10 cellular contexts compared by ENCODE assay signal in the genomic region with DNA sequence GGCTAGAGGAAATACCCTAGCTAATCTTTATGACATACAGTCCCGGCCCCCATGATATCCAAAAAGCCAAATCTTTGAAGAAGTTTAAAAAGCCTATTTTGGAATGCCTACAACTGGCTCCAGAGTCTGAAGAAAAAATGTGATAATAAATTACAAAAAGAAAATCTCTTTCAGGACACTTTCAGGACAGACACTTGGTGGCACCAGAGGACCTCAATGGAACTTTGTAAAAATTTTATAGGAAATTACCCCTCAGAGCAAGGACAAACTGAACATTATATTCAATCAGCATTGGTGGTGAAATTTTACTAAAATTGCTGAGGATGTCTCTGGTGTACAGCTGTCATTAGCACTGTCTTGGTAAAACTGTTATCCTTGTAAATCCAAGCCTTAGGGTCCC.
DNase-seq lines count a peak whose midpoint lies in the region; ATAC-seq and TF ChIP-seq lines count a peak whose summit lies in the region.
"Had no signal": no experiment of that assay in that cellular context is flagged by ENCODE, and none has a peak within 500 bp of the region (broad histone marks: within the 10 kb centered on the region; RNA-seq: fewer than 3 reads in every experiment).

No MANE protein-coding gene starts in this region.

- no peak overlapping the region for H3K27ac ChIP-seq in gastroesophageal sphincter
- no peak overlapping the region for H3K27ac ChIP-seq in CD4-positive, alpha-beta memory T cell (ENCODE audit: low read depth, low read length)

- H3K36me3 Mint-ChIP-seq in nephron progenitor cell (ENCODE audit: low read depth) = no peaks in the 10 kb centered on the region
- H3K36me3 Mint-ChIP-seq in CD4-positive, alpha-beta memory T cell = no peaks in the 10 kb centered on the region

- intact Hi-C loops in CD4-positive, alpha-beta memory T cell (cut with micrococcal nuclease) = loop anchor here (10.0 kb wide), 1 partner anchor 61 kb away; no protein-coding TSS in a partner anchor

- peak; percentile 43 for TF ChIP-seq CTCF in astrocyte of the spinal cord (IDR thresholded peaks at IDR 0.05; ENCODE audit: low read depth, low read length)
- peak; percentile 43 for TF ChIP-seq CTCF in nephron progenitor cell (IDR thresholded peaks at IDR 0.05)
- TF ChIP-seq CTCF in gastroesophageal sphincter (IDR thresholded peaks at IDR 0.05) = no peak

- TF ChIP-seq POLR2A in gastroesophageal sphincter (IDR thresholded peaks at IDR 0.05) = no peak
- no peak for TF ChIP-seq POLR2A in GM18505 (IDR thresholded peaks at IDR 0.05; ENCODE audit: borderline replicate concordance, extremely low read depth, insufficient read depth, insufficient read length)

- no peaks in the 10 kb centered on the region for H3K36me3 ChIP-seq in gastroesophageal sphincter
- H3K36me3 ChIP-seq in CD4-positive, alpha-beta memory T cell (ENCODE audit: insufficient read depth, low read length) = no peaks in the 10 kb centered on the region

- H3K4me1 Mint-ChIP-seq in nephron progenitor cell = no peaks in the 10 kb centered on the region
- no peaks in the 10 kb centered on the region for H3K4me1 Mint-ChIP-seq in CD4-positive, alpha-beta memory T cell
- H3K4me1 Mint-ChIP-seq: central memory CD8-positive, alpha-beta T cell had no signal

- POLR2A ChIA-PET in CD4-positive, alpha-beta memory T cell (lab: Charles Lee; ENCODE audit: partially characterized antibody) = no interaction called here

- H3K9me3 Mint-ChIP-seq in nephron progenitor cell = no peaks in the 10 kb centered on the region
- peaks cover 0 to 2% (median 0%) of the 10 kb centered on the region in 8 donors for H3K9me3 Mint-ChIP-seq in CD4-positive, alpha-beta memory T cell
- H3K9me3 Mint-ChIP-seq: central memory CD8-positive, alpha-beta T cell had no signal

- no peaks in the 10 kb centered on the region for H3K4me1 ChIP-seq in gastroesophageal sphincter
- no peaks in the 10 kb centered on the region for H3K4me1 ChIP-seq in CD4-positive, alpha-beta memory T cell (ENCODE audit: insufficient read depth, low read length)

- 13 to 17% methylated on average over 1 of the region's 1 CpG for WGBS in gastroesophageal sphincter (ENCODE audit: low coverage in 1 of 2), 2 donors

- peaks cover 9% of the 10 kb centered on the region for H3K27me3 ChIP-seq in gastroesophageal sphincter
- H3K27me3 ChIP-seq in CD4-positive, alpha-beta memory T cell (ENCODE audit: insufficient read depth, low read length) = no peaks in the 10 kb centered on the region

- peak; percentile 25 for DNase-seq in DMS 273 (lab: John Stamatoyannopoulos, UW; ENCODE audit: unreplicated experiment)
- DNase-seq in DMS 273 treated with DMSO at 0.1 percent for 48 hours (lab: John Stamatoyannopoulos, UW) = no peak
- peak; percentile 9 for DNase-seq in astrocyte of the spinal cord (ENCODE audit: low read depth, low spot score)
- DNase-seq in nephron progenitor cell = no peak
- DNase-seq in CD4-positive, alpha-beta memory T cell = no peak
- DNase-seq: NCI-H510A had no signal

- in situ Hi-C loops in astrocyte of the spinal cord (cut with HindIII; ENCODE audit: low sequenced_read_pairs) = no loop called here

- no peak overlapping the region for H3K4me3 Mint-ChIP-seq in nephron progenitor cell
- no peak overlapping the region for H3K4me3 Mint-ChIP-seq in CD4-positive, alpha-beta memory T cell
- H3K4me3 Mint-ChIP-seq: central memory CD8-positive, alpha-beta T cell had no signal

- ATAC-seq in gastroesophageal sphincter (no peak), GM18505 (IDR thresholded peaks at IDR 0.05; ENCODE audit: unreplicated experiment) (no peak)

- peaks cover 18% of the 10 kb centered on the region for H3K27me3 Mint-ChIP-seq in nephron progenitor cell (ENCODE audit: low read depth, poor library complexity)
- H3K27me3 Mint-ChIP-seq in CD4-positive, alpha-beta memory T cell = peaks cover 7 to 14% of the 10 kb centered on the region in 2 donors

- H3K4me3 ChIP-seq in astrocyte of the spinal cord (ENCODE audit: low read depth, low read length) = no peak overlapping the region
- H3K4me3 ChIP-seq in gastroesophageal sphincter = no peak overlapping the region
- no peak overlapping the region for H3K4me3 ChIP-seq in CD4-positive, alpha-beta memory T cell (ENCODE audit: low read length in 2 of 2)

- no peak overlapping the region for H3K27ac Mint-ChIP-seq in nephron progenitor cell
- no peak overlapping the region for H3K27ac Mint-ChIP-seq in CD4-positive, alpha-beta memory T cell

- peak; percentile 52 for TF ChIP-seq RAD21 in Ishikawa (IDR thresholded peaks at IDR 0.05; ENCODE audit: low read depth)

- CTCF ChIA-PET in CD4-positive, alpha-beta memory T cell (lab: Charles Lee; ENCODE audit: partially characterized antibody) = no interaction called here

- H3K9me3 ChIP-seq in gastroesophageal sphincter = no peaks in the 10 kb centered on the region
- H3K9me3 ChIP-seq in CD4-positive, alpha-beta memory T cell (ENCODE audit: control insufficient read depth in 1 of 2, low read length in 2 of 2) = no peaks in the 10 kb centered on the region

- TF ChIP-seq EP300 in Ishikawa (IDR thresholded peaks at IDR 0.05; ENCODE audit: borderline replicate concordance) = no peak
- TF ChIP-seq EP300 in gastroesophageal sphincter (IDR thresholded peaks at IDR 0.05) = no peak

TF ChIP-seq in Ishikawa, 13 proteins besides CTCF, POLR2A, EP300 and RAD21:
- TF ChIP-seq ZBTB7A (IDR thresholded peaks at IDR 0.05; ENCODE audit: low read depth) = no peak
- no peak for TF ChIP-seq CREB1 (IDR thresholded peaks at IDR 0.05; ENCODE audit: low read depth)
- TF ChIP-seq, protein P1, sequence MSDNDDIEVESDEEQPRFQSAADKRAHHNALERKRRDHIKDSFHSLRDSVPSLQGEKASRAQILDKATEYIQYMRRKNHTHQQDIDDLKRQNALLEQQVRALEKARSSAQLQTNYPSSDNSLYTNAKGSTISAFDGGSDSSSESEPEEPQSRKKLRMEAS (IDR thresholded peaks at IDR 0.05) = no peak
- TF ChIP-seq CEBPB (IDR thresholded peaks at IDR 0.05) = no peak
- no peak for TF ChIP-seq FOXM1 (IDR thresholded peaks at IDR 0.05; ENCODE audit: borderline replicate concordance, low read depth)
- TF ChIP-seq EGR1 (IDR thresholded peaks at IDR 0.05) = no peak
- TF ChIP-seq NFIC (IDR thresholded peaks at IDR 0.05) = no peak
- no peak for TF ChIP-seq TEAD4 (IDR thresholded peaks at IDR 0.05)
- TF ChIP-seq, protein P2, sequence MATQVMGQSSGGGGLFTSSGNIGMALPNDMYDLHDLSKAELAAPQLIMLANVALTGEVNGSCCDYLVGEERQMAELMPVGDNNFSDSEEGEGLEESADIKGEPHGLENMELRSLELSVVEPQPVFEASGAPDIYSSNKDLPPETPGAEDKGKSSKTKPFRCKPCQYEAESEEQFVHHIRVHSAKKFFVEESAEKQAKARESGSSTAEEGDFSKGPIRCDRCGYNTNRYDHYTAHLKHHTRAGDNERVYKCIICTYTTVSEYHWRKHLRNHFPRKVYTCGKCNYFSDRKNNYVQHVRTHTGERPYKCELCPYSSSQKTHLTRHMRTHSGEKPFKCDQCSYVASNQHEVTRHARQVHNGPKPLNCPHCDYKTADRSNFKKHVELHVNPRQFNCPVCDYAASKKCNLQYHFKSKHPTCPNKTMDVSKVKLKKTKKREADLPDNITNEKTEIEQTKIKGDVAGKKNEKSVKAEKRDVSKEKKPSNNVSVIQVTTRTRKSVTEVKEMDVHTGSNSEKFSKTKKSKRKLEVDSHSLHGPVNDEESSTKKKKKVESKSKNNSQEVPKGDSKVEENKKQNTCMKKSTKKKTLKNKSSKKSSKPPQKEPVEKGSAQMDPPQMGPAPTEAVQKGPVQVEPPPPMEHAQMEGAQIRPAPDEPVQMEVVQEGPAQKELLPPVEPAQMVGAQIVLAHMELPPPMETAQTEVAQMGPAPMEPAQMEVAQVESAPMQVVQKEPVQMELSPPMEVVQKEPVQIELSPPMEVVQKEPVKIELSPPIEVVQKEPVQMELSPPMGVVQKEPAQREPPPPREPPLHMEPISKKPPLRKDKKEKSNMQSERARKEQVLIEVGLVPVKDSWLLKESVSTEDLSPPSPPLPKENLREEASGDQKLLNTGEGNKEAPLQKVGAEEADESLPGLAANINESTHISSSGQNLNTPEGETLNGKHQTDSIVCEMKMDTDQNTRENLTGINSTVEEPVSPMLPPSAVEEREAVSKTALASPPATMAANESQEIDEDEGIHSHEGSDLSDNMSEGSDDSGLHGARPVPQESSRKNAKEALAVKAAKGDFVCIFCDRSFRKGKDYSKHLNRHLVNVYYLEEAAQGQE (IDR thresholded peaks at IDR 0.05; ENCODE audit: low read depth) = no peak
- TF ChIP-seq, protein P3, sequence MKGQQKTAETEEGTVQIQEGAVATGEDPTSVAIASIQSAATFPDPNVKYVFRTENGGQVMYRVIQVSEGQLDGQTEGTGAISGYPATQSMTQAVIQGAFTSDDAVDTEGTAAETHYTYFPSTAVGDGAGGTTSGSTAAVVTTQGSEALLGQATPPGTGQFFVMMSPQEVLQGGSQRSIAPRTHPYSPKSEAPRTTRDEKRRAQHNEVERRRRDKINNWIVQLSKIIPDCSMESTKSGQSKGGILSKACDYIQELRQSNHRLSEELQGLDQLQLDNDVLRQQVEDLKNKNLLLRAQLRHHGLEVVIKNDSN (IDR thresholded peaks at IDR 0.05) = no peak
- no peak for TF ChIP-seq TCF12 (IDR thresholded peaks at IDR 0.05; ENCODE audit: low read depth)
- TF ChIP-seq TAF1 (IDR thresholded peaks at IDR 0.05; ENCODE audit: low read depth) = no peak
- TF ChIP-seq YY1 (IDR thresholded peaks at IDR 0.05; ENCODE audit: low read depth) = no peak

Comparison
In these comparisons a context has a peak if more than half of its experiments do, and no peak if none do; other contexts are left out.
1. DNase-seq: peak in DMS 273 (single experiment) and astrocyte of the spinal cord (single experiment); none in DMS 273 treated with DMSO at 0.1 percent for 48 hours (single experiment), nephron progenitor cell (single experiment) and CD4-positive, alpha-beta memory T cell (0 of 5).
2. CTCF ChIP-seq: peak in astrocyte of the spinal cord (single experiment) and nephron progenitor cell (single experiment); none in gastroesophageal sphincter (0 of 4).